ENCODE assay signal across 8 cellular contexts in genomic region chr11:35662061-35662648, GRCh38. TPM values are rescaled to one million over a fixed set of nuclear protein-coding genes. Genes with fewer than 3 reads are reported as not detected.
DNase-seq lines count a peak whose midpoint lies in the region; ATAC-seq and TF ChIP-seq lines count a peak whose summit lies in the region.

No MANE protein-coding gene starts in this region.

- TF ChIP-seq CTCF in body of pancreas (IDR thresholded peaks at IDR 0.05) (no peak), spleen (IDR thresholded peaks at IDR 0.05 in 8 of 11, conservative IDR thresholded peaks at IDR 0.05 in 3 of 11) (no peak)

- TF ChIP-seq POLR2A in body of pancreas (IDR thresholded peaks at IDR 0.05): no peak
- TF ChIP-seq POLR2A in spleen (IDR thresholded peaks at IDR 0.05): no peak

- H3K9me3 ChIP-seq in body of pancreas (no peaks in the 10 kb centered on the region), spleen (peaks cover 13 to 41% (median 39%) of the 10 kb centered on the region in 8 donors)

- WGBS in body of pancreas, 2 donors: 0 to 2% methylated on average over 12 of the region's 12 CpGs
- WGBS in spleen, 5 donors: 2 to 3% (median 2%) methylated on average over 12 of the region's 12 CpGs

- H3K4me3 ChIP-seq in ACC112 (ENCODE audit: low read depth, low read length) (peak overlapping the region; percentile 88), body of pancreas (peak overlapping the region; percentile 41 to 90), spleen (peak overlapping the region; percentile 65 to 85 (median 71))

- DNase-seq in NCI-H526 (lab: John Stamatoyannopoulos, UW) (peak; percentile 64 to 82), body of pancreas (peak in 3 of 4 donors; percentile 6 to 22 (median 18)), iPS-NIHi7 (ENCODE audit: extremely low spot score) (peak; percentile 16), spleen (no peak), NCI-H128 (lab: John Stamatoyannopoulos, UW; ENCODE audit: unreplicated experiment) (no peak)

- H3K36me3 ChIP-seq in ACC112 (ENCODE audit: insufficient read depth, low read length) (peaks cover 24% of the 10 kb centered on the region), body of pancreas (replicated peaks in 1 of 2; ENCODE audit: insufficient read depth in 1 of 2, low read depth in 2 of 2) (no peaks in the 10 kb centered on the region), spleen (peaks cover 0 to 24% (median 0%) of the 10 kb centered on the region in 6 donors)

- H3K27me3 ChIP-seq in ACC112 (ENCODE audit: insufficient read depth, low read length): no peaks in the 10 kb centered on the region
- no peaks in the 10 kb centered on the region for H3K27me3 ChIP-seq in body of pancreas
- peaks cover 0 to 2% (median 0%) of the 10 kb centered on the region in 7 donors for H3K27me3 ChIP-seq in spleen (replicated peaks in 1 of 7)

- intact Hi-C loops in body of pancreas (cut with DNase I): no loop called here
- intact Hi-C loops in spleen (cut with DNase I; ENCODE audit: low total_unique reads): no loop called here

- H3K4me1 ChIP-seq in ACC112 (ENCODE audit: control insufficient read depth, insufficient read depth, low read length, unreplicated experiment): peaks cover 11% of the 10 kb centered on the region
- peaks cover 19% of the 10 kb centered on the region for H3K4me1 ChIP-seq in body of pancreas
- H3K4me1 ChIP-seq in spleen: peaks cover 11 to 33% (median 23%) of the 10 kb centered on the region in 6 donors

- peak overlapping the region; percentile 91 for H3K27ac ChIP-seq in ACC112 (ENCODE audit: low read depth, low read length)
- H3K27ac ChIP-seq in body of pancreas: peak overlapping the region; percentile 93 to 97 (median 95)
- peak overlapping the region; percentile 94 to 98 (median 96) for H3K27ac ChIP-seq in spleen

- H2AFZ ChIP-seq in ACC112 (ENCODE audit: low read length, unreplicated experiment): peak overlapping the region; percentile 95

- H3K79me2 ChIP-seq in ACC112 (ENCODE audit: control insufficient read depth, insufficient read depth, low read length, unreplicated experiment): peaks cover 40% of the 10 kb centered on the region

- peak; percentile 34 for ATAC-seq in GM18498 (IDR thresholded peaks at IDR 0.05; ENCODE audit: unreplicated experiment)
- peak; percentile 43 for ATAC-seq in HG02885 (IDR thresholded peaks at IDR 0.05; ENCODE audit: poor library complexity, unreplicated experiment)
- ATAC-seq in body of pancreas: peak; percentile 57

RNA-seq across cellular contexts. Expression of gene TRIM44, which starts 0.4 kb away (rescaled TPM):
- total RNA-seq in body of pancreas (10 to 100 TPM; 17.4 to 81.7 TPM), spleen (10 to 100 TPM; 43.3 to 65.7 (median 53.8) TPM)
- 1 to 10 TPM; 5.3 to 9.0 (median 5.5) TPM for polyA plus RNA-seq in spleen

RNA-seq across cellular contexts. Expression of gene FJX1, which starts 43.9 kb away (rescaled TPM):
- 10 to 100 TPM in 1 of 2 donors, 1 to 10 TPM in 1; 4.2 to 17.1 TPM for total RNA-seq in body of pancreas
- 10 to 100 TPM in 4 of 7 donors, 1 to 10 TPM in 3; 7.5 to 40.6 (median 10.4) TPM for total RNA-seq in spleen
- polyA plus RNA-seq in spleen: 1 to 10 TPM; 3.0 to 3.3 (median 3.2) TPM

Comparison
In these comparisons a context has a peak if more than half of its experiments do, and no peak if none do; other contexts are left out.
1. DNase-seq: peak in NCI-H526 (2 of 2), body of pancreas (3 of 4) and iPS-NIHi7 (single experiment); none in spleen (single experiment) and NCI-H128 (single experiment).
2. Peak in every context shown above with its lines, with median percentiles within 50 percentile points of each other: H3K27ac ChIP-seq, H3K4me3 ChIP-seq and ATAC-seq.